ENCODE assay signal across 15 cellular contexts in the genomic region with DNA sequence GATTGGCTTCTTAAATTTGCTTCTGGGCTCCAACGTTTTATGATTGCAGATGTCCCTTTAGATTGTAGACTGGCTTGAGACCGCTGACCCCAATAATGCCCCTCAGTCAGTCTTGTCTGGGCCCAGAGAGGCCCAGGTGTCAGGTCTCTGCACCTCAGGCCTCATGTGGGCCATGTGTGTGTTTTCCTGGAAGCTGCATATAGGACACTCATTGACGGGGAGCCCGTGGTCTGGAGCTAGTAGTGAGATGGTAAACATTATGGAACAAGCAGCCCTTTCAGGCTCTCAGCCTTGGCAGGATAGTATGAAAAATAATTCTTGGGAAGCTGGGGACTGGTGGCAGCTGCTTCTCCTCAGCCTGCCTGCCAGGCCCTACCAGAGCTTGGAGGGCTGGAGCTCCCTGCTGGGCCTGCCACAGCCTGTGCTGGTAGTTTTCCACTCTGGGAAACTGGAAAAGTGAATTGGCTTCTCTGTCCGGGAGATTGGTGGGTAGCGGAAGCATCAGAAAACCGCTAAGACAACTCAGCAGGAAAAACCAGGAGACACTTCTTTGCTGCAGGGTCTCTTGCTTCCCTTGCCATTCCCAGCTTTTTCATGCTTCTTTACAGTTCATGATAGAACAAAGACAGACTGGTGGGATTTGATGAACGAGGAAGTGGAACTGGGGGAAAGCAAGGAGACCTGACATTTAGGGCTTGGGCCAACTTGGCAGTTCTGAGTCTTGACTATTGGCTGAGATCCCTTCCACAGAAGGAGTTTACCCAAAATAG. TPM values are rescaled to one million over a fixed set of nuclear protein-coding genes. Genes with fewer than 3 reads are reported as not detected.
A peak's percentile ranks its signal among the peaks of the same experiment; 100 is the strongest.
DNase-seq lines count a peak whose midpoint lies in the region; ATAC-seq and TF ChIP-seq lines count a peak whose summit lies in the region.
"Had no signal": no experiment of that assay in that cellular context is flagged by ENCODE, and none has a peak within 500 bp of the region (broad histone marks: within the 10 kb centered on the region; RNA-seq: fewer than 3 reads in every experiment).

No MANE protein-coding gene starts in this region.

- H3K27ac ChIP-seq in left lung (peak overlapping the region in 1 of 2 donors; percentile 53), skeletal muscle tissue (ENCODE audit: low read depth, low read length) (peak overlapping the region; percentile 44)

- H3K4me3 ChIP-seq in left lung = no peak overlapping the region
- H3K4me3 ChIP-seq in skeletal muscle tissue (ENCODE audit: low read length in 3 of 3) = no peak overlapping the region
- H3K4me3 ChIP-seq: HAP-1 had no signal

- peaks cover 0 to 10% of the 10 kb centered on the region in 2 donors for H3K4me1 ChIP-seq in left lung
- peaks cover 5 to 9% (median 6%) of the 10 kb centered on the region in 3 donors for H3K4me1 ChIP-seq in skeletal muscle tissue (ENCODE audit: control insufficient read depth in 3 of 3, insufficient read depth in 3 of 3, low read length in 3 of 3)
- H3K4me1 ChIP-seq: HAP-1 had no signal

- no peaks in the 10 kb centered on the region for H3K36me3 ChIP-seq in left lung
- no peaks in the 10 kb centered on the region for H3K36me3 ChIP-seq in skeletal muscle tissue (ENCODE audit: control insufficient read depth in 3 of 3, insufficient read depth in 3 of 3, low read length in 3 of 3)
- H3K36me3 ChIP-seq: HAP-1 had no signal

- intact Hi-C loops in left lung (cut with DNase I) = no loop called here

- H3K27me3 Mint-ChIP-seq in chondrocyte (ENCODE audit: low read depth) = no peaks in the 10 kb centered on the region
- H3K27me3 Mint-ChIP-seq: activated CD8-positive, alpha-beta memory T cell treated with anti-CD3 and anti-CD28 coated beads, Interleukin-2, amount 10 ng/mL, durations not matched to agents 7 days and 5 days; CD4-positive, CD25-positive, alpha-beta regulatory T cell had no signal

- H3K4me3 Mint-ChIP-seq in chondrocyte (ENCODE audit: unreplicated experiment) = no peak overlapping the region
- H3K4me3 Mint-ChIP-seq: activated CD8-positive, alpha-beta memory T cell treated with anti-CD3 and anti-CD28 coated beads, Interleukin-2, amount 10 ng/mL, durations not matched to agents 7 days and 5 days; CD4-positive, CD25-positive, alpha-beta regulatory T cell; memory B cell had no signal

- no peaks in the 10 kb centered on the region for H3K27me3 ChIP-seq in left lung
- H3K27me3 ChIP-seq in skeletal muscle tissue (ENCODE audit: control insufficient read depth in 3 of 3, insufficient read depth in 3 of 3, low read length in 3 of 3) = no peaks in the 10 kb centered on the region

- DNase-seq in M059J (ENCODE audit: low read depth) (peak; percentile 28), chondrocyte (ENCODE audit: low spot score) (no peak), left lung (no peak), HK-2 (ENCODE audit: unreplicated experiment) (no peak), activated gamma-delta T cell (lab: John Stamatoyannopoulos, UW) (no peak), SW480 (ENCODE audit: low spot score) (no peak), cortex of kidney (lab: John Stamatoyannopoulos, UW) (no peak)
- DNase-seq: activated CD8-positive, alpha-beta memory T cell treated with anti-CD3 and anti-CD28 coated beads, Interleukin-2, amount 10 ng/mL, durations not matched to agents 7 days and 5 days; CD4-positive, CD25-positive, alpha-beta regulatory T cell; NK-92 treated with Interleukin-12 subunit alpha and Interleukin-12 subunit beta, amount 100 ng/mL, for 24 hours; stimulated activated CD8-positive, alpha-beta memory T cell treated with anti-CD3 and anti-CD28 coated beads, Interleukin-4, amount 100 ng/mL, for 48 hours; T-helper 2 cell had no signal

- H3K36me3 Mint-ChIP-seq in chondrocyte (ENCODE audit: low read depth) = peaks cover 1% of the 10 kb centered on the region
- H3K36me3 Mint-ChIP-seq: activated CD8-positive, alpha-beta memory T cell treated with anti-CD3 and anti-CD28 coated beads, Interleukin-2, amount 10 ng/mL, durations not matched to agents 7 days and 5 days; CD4-positive, CD25-positive, alpha-beta regulatory T cell; memory B cell had no signal

- no peaks in the 10 kb centered on the region for H3K9me3 ChIP-seq in left lung
- no peaks in the 10 kb centered on the region for H3K9me3 ChIP-seq in skeletal muscle tissue (ENCODE audit: control insufficient read depth in 3 of 3, low read length in 3 of 3)
- H3K9me3 ChIP-seq: HAP-1 had no signal

- H3K9ac ChIP-seq in skeletal muscle tissue (ENCODE audit: low read depth in 1 of 3, low read length in 3 of 3) = no peak overlapping the region

- H3K4me1 Mint-ChIP-seq in chondrocyte (ENCODE audit: low read depth) = peaks cover 30% of the 10 kb centered on the region
- H3K4me1 Mint-ChIP-seq: activated CD8-positive, alpha-beta memory T cell treated with anti-CD3 and anti-CD28 coated beads, Interleukin-2, amount 10 ng/mL, durations not matched to agents 7 days and 5 days; CD4-positive, CD25-positive, alpha-beta regulatory T cell; memory B cell had no signal

- no peaks in the 10 kb centered on the region for H3K9me3 Mint-ChIP-seq in chondrocyte (ENCODE audit: low read depth)
- H3K9me3 Mint-ChIP-seq: memory B cell had no signal

- TF ChIP-seq CTCF in chondrocyte (IDR thresholded peaks at IDR 0.05) (no peak), left lung (IDR thresholded peaks at IDR 0.05) (no peak)

- ATAC-seq in left lung = peak; percentile 51
- ATAC-seq: activated CD8-positive, alpha-beta memory T cell treated with anti-CD3 and anti-CD28 coated beads, Interleukin-2, amount 10 ng/mL, durations not matched to agents 7 days and 5 days had no signal

- peak overlapping the region; percentile 84 for H3K27ac Mint-ChIP-seq in chondrocyte (ENCODE audit: unreplicated experiment)
- H3K27ac Mint-ChIP-seq: activated CD8-positive, alpha-beta memory T cell treated with anti-CD3 and anti-CD28 coated beads, Interleukin-2, amount 10 ng/mL, durations not matched to agents 7 days and 5 days; memory B cell had no signal

RNA-seq across cellular contexts. Expression of a gene that starts 57.8 kb away (rescaled TPM):
- total RNA-seq in M059J (2014; rRNA removed; shearing (Covaris generic)) = 45.5 and 57.2 TPM in 2 replicates
- total RNA-seq in chondrocyte (4.9 to 7.8 TPM (median 5.9 TPM) in 3 replicates), left lung (10 to 100 TPM; 19.7 to 33.7 TPM), skeletal muscle tissue (12.0 TPM)
